In genomic region chr16:734208-734980, GRCh38 we compare ENCODE assay signal across 14 cellular contexts. TPM values are rescaled to one million over a fixed set of nuclear protein-coding genes. Genes with fewer than 3 reads are reported as not detected.
DNase-seq lines count a peak whose midpoint lies in the region; ATAC-seq, FAIRE-seq and TF ChIP-seq lines count a peak whose summit lies in the region.
"Had no signal": no experiment of that assay in that cellular context is flagged by ENCODE, and none has a peak within 500 bp of the region (broad histone marks: within the 10 kb centered on the region; RNA-seq: fewer than 3 reads in every experiment).

No MANE protein-coding gene starts in this region.

- intact Hi-C loops in K562 (cut with micrococcal nuclease), result no loop called here
- intact Hi-C loops in upper lobe of right lung (cut with DNase I), result no loop called here

- peak overlapping the region; percentile 58 for H2BK15ac ChIP-seq in neuronal stem cell (ENCODE audit: low read length)

- H3K79me2 ChIP-seq in K562 (ENCODE audit: control insufficient read depth, insufficient read depth, low read length), result peaks cover 9% of the 10 kb centered on the region

- H4K91ac ChIP-seq in neuronal stem cell (ENCODE audit: low read depth, low read length, poor library complexity), result no peak overlapping the region

- TF ChIP-seq RAD21 in K562 (CRISPR knock-in tag; conservative IDR thresholded peaks at IDR 0.05 in 1 of 2, IDR thresholded peaks at IDR 0.05 in 1 of 2), result no peak

- no peak overlapping the region for H3K14ac ChIP-seq in neuronal stem cell (ENCODE audit: low read length)

- 0 out of 2 replicates have a peak, but pooled peaks cover 2% of the 10 kb centered on the region for H3K27me3 ChIP-seq in H7 (ENCODE audit: control insufficient read depth, insufficient read depth, low read length)
- H3K27me3 ChIP-seq in K562 (ENCODE audit: control insufficient read depth in 2 of 2, insufficient read depth in 2 of 2, low read length in 2 of 2), result no peaks in the 10 kb centered on the region
- H3K27me3 ChIP-seq in neuronal stem cell (ENCODE audit: control insufficient read depth in 3 of 3, insufficient read depth in 3 of 3, low read depth in 1 of 3, low read length in 3 of 3), result no peaks in the 10 kb centered on the region
- H3K27me3 ChIP-seq in upper lobe of right lung, result no peaks in the 10 kb centered on the region
- H3K27me3 ChIP-seq: SJCRH30 had no signal

- H2AFZ ChIP-seq in K562 (ENCODE audit: low read depth, low read length), result no peak overlapping the region
- H2AFZ ChIP-seq in neuronal stem cell (ENCODE audit: low read length), result no peak overlapping the region

- WGBS in K562 (ENCODE audit: insufficient coverage, low coverage, missing lambda C conversion rate), result 90% methylated on average over 36 of the region's 49 CpGs
- WGBS in neuronal stem cell (ENCODE audit: extremely low coverage in 2 of 2, insufficient read length in 2 of 2, insufficient replicate concordance in 1 of 2), 2 donors, result no CpG with 5 or more reads among the region's 49 CpGs

- no peak overlapping the region for H2BK120ac ChIP-seq in neuronal stem cell (ENCODE audit: low read depth, low read length)

- CTCF ChIA-PET in K562 (lab: Yijun Ruan, JAX; ENCODE audit: low intra/inter-chr PET ratio), result no interaction called here
- CTCF ChIA-PET in activated CD8-positive, alpha-beta memory T cell treated with anti-CD3 and anti-CD28 coated beads, Interleukin-2, amount 10 ng/mL, durations not matched to agents 7 days and 5 days (lab: Charles Lee), result interaction anchor here (3.0 to 3.5 kb wide), 2 partner anchors 9 to 22 kb away, joined by 13 to 17 read pairs; partner anchors contain the start of genes CCDC78 and HAGHL

- H3K36me3 ChIP-seq in H7 (replicated peaks; ENCODE audit: control insufficient read depth, insufficient read depth, low read length) (peaks cover 8% of the 10 kb centered on the region), K562 (ENCODE audit: control insufficient read depth, insufficient read depth, low read length) (peaks cover 92% of the 10 kb centered on the region; the same call in 2 of the 3 replicates), neuronal stem cell (replicated peaks in 1 of 2; ENCODE audit: control insufficient read depth in 2 of 2, insufficient read depth in 2 of 2, low read length in 2 of 2) (peaks cover 34 to 65% of the 10 kb centered on the region in 2 donors), upper lobe of right lung (peaks cover 29% of the 10 kb centered on the region)

- no peak for FAIRE-seq in K562 (lab: Jason Lieb, UNC)

- in situ Hi-C loops in K562 (cut with MboI), result no loop called here

- H3K9me3 ChIP-seq in K562 (replicated peaks; ENCODE audit: control insufficient read depth, insufficient read depth, low read depth, low read length) (no peaks in the 10 kb centered on the region), neuronal stem cell (replicated peaks in 1 of 2; ENCODE audit: control insufficient read depth in 2 of 2, insufficient read depth in 1 of 2, low read depth in 1 of 2, low read length in 2 of 2) (no peaks in the 10 kb centered on the region), upper lobe of right lung (no peaks in the 10 kb centered on the region)
- H3K9me3 ChIP-seq: SJCRH30 had no signal

- H3K4ac ChIP-seq in neuronal stem cell (ENCODE audit: low read length), result no peak overlapping the region

- H2BK12ac ChIP-seq in neuronal stem cell (ENCODE audit: low read length), result peak overlapping the region; percentile 73

- H3K79me1 ChIP-seq in neuronal stem cell (ENCODE audit: low read depth, low read length), result peaks cover 8% of the 10 kb centered on the region

- no peak overlapping the region for H3K27ac ChIP-seq in K562 (ENCODE audit: extremely low read depth, low read depth, low read length)
- H3K27ac ChIP-seq in neuronal stem cell (replicated peaks; ENCODE audit: low read length), result no peak overlapping the region
- no peak overlapping the region for H3K27ac ChIP-seq in upper lobe of right lung
- H3K27ac ChIP-seq: SJCRH30 had no signal

- BruUV-seq in K562 (replicated peaks; lab: Mats Ljungman, UMichigan), result no TSS peak

- H3K9me1 ChIP-seq in K562 (ENCODE audit: control insufficient read depth, insufficient read depth, low read length), result peaks cover 6% of the 10 kb centered on the region

- no peak overlapping the region for H3K23ac ChIP-seq in neuronal stem cell (ENCODE audit: low read depth, low read length, poor library complexity)

- peaks cover 10 to 92% of the 10 kb centered on the region in 2 experiments; a peak in 4 of 5 replicates for H3K4me1 ChIP-seq in K562 (replicated peaks in 1 of 2; ENCODE audit: control insufficient read depth in 2 of 2, insufficient read depth in 2 of 2, low read length in 2 of 2)
- H3K4me1 ChIP-seq in neuronal stem cell (ENCODE audit: control insufficient read depth in 2 of 2, insufficient read depth in 1 of 2, low read depth in 1 of 2, low read length in 2 of 2), result no peaks in the 10 kb centered on the region
- peaks cover 2% of the 10 kb centered on the region for H3K4me1 ChIP-seq in upper lobe of right lung
- H3K4me1 ChIP-seq: SJCRH30 had no signal

- no peak for TF ChIP-seq CTCF in K562 (IDR thresholded peaks at IDR 0.05 in 2 of 3, conservative IDR thresholded peaks at IDR 0.05 in 1 of 3; ENCODE audit: insufficient read depth in 2 of 3, low read depth in 1 of 3, low read length in 3 of 3)
- no peak for TF ChIP-seq CTCF in upper lobe of right lung (IDR thresholded peaks at IDR 0.05)

- peaks cover 39% of the 10 kb centered on the region for H3K4me1 Mint-ChIP-seq in activated CD8-positive, alpha-beta memory T cell treated with anti-CD3 and anti-CD28 coated beads, Interleukin-2, amount 10 ng/mL, durations not matched to agents 7 days and 5 days

- POLR2A ChIA-PET in K562 (lab: Yijun Ruan, JAX), result interaction anchor here (0.6 to 1.4 kb wide), 3 partner anchors 21 to 107 kb away, joined by 3 to 4 read pairs (median 3); no protein-coding TSS in a partner anchor

- ATAC-seq in K562 (no peak), upper lobe of right lung (no peak), GM18517 (IDR thresholded peaks at IDR 0.05; ENCODE audit: unreplicated experiment) (no peak)
- no peak for ATAC-seq in activated CD8-positive, alpha-beta memory T cell treated with anti-CD3 and anti-CD28 coated beads, Interleukin-2, amount 10 ng/mL, durations not matched to agents 7 days and 5 days
- ATAC-seq: HCT116 had no signal

- H3K9ac ChIP-seq in K562 (ENCODE audit: insufficient read depth in 1 of 2, low read depth in 2 of 2, low read length in 2 of 2) (peak overlapping the region in 1 of 2 experiments; percentile 89; a peak in 1 of 4 replicates), neuronal stem cell (ENCODE audit: low read depth, low read length, poor library complexity) (no peak overlapping the region)

- H3K27ac Mint-ChIP-seq in activated CD8-positive, alpha-beta memory T cell treated with anti-CD3 and anti-CD28 coated beads, Interleukin-2, amount 10 ng/mL, durations not matched to agents 7 days and 5 days, result no peak overlapping the region

- H2BK5ac ChIP-seq in neuronal stem cell (ENCODE audit: low read length), result no peak overlapping the region

- H4K20me1 ChIP-seq in K562 (replicated peaks; ENCODE audit: control insufficient read depth, insufficient read depth, low read length), result no peaks in the 10 kb centered on the region; the same call in 1 of the 2 replicates

- no peak overlapping the region for H3K18ac ChIP-seq in neuronal stem cell (ENCODE audit: low read length)

- H4K8ac ChIP-seq in neuronal stem cell (ENCODE audit: low read depth, low read length), result no peak overlapping the region

- H3K9me3 Mint-ChIP-seq in activated CD8-positive, alpha-beta memory T cell treated with anti-CD3 and anti-CD28 coated beads, Interleukin-2, amount 10 ng/mL, durations not matched to agents 7 days and 5 days (ENCODE audit: low read depth), result no peaks in the 10 kb centered on the region

- no peak for TF ChIP-seq POLR2A in K562 (conservative IDR thresholded peaks at IDR 0.05)

- H3K36me3 Mint-ChIP-seq in activated CD8-positive, alpha-beta memory T cell treated with anti-CD3 and anti-CD28 coated beads, Interleukin-2, amount 10 ng/mL, durations not matched to agents 7 days and 5 days, result peaks cover 9% of the 10 kb centered on the region

- no peak for TF ChIP-seq EP300 in K562 (IDR thresholded peaks at IDR 0.05; ENCODE audit: low read length)

- H2AK5ac ChIP-seq in neuronal stem cell (ENCODE audit: low read depth, low read length), result no peak overlapping the region

- H3K4me3 ChIP-seq in H7 (ENCODE audit: insufficient read depth, low read depth, low read length) (no peak overlapping the region), K562 (no peak overlapping the region), neuronal stem cell (ENCODE audit: low read length in 2 of 2) (no peak overlapping the region), upper lobe of right lung (no peak overlapping the region)
- H3K4me3 ChIP-seq: SJCRH30 had no signal

- no peak overlapping the region for H3K4me3 Mint-ChIP-seq in activated CD8-positive, alpha-beta memory T cell treated with anti-CD3 and anti-CD28 coated beads, Interleukin-2, amount 10 ng/mL, durations not matched to agents 7 days and 5 days

- no peak overlapping the region for H3K4me2 ChIP-seq in K562 (ENCODE audit: insufficient read depth, low read length)
- H3K4me2 ChIP-seq in neuronal stem cell (ENCODE audit: insufficient read depth, low read length, poor library complexity, severe bottlenecking), result no peak overlapping the region

- peak; percentile 1 for DNase-seq in 8988T
- DNase-seq in H7, result peak; percentile 48
- DNase-seq in K562 (ENCODE audit: extremely low read depth in 1 of 4, low spot score in 3 of 4), result no peak
- no peak for DNase-seq in neuronal stem cell (ENCODE audit: low spot score)
- DNase-seq in upper lobe of right lung, result no peak
- DNase-seq in activated CD8-positive, alpha-beta memory T cell treated with anti-CD3 and anti-CD28 coated beads, Interleukin-2, amount 10 ng/mL, durations not matched to agents 7 days and 5 days, result no peak
- DNase-seq: DND-41, NCI-H187, NCI-H2107, NCI-H2227 treated with DMSO at 0.1 percent for 48 hours, NCI-H510A treated with DMSO at 0.1 percent for 48 hours had no signal

- no peaks in the 10 kb centered on the region for H3K27me3 Mint-ChIP-seq in activated CD8-positive, alpha-beta memory T cell treated with anti-CD3 and anti-CD28 coated beads, Interleukin-2, amount 10 ng/mL, durations not matched to agents 7 days and 5 days

RNA-seq across cellular contexts. Expression of gene CIAO3, which starts 6.4 kb away (rescaled TPM):
- total RNA-seq in H7 (2014; rRNA removed; shearing (Covaris generic)), result 42.6 and 46.1 TPM in 2 replicates
- total RNA-seq in K562 (2011; cell fraction: chromatin; rRNA removed; ENCODE audit: low replicate concordance), result 110 and 324 TPM in 2 replicates
- total RNA-seq in K562 (2011; cell fraction: nucleolus; rRNA removed), result 238 and 279 TPM in 2 replicates
- 145 and 170 TPM in 2 replicates for total RNA-seq in K562 (2011; cell fraction: nucleoplasm; rRNA removed)
- total RNA-seq in K562 (2014; rRNA removed) (35.6 and 48.2 TPM in 2 replicates), K562 (2014; rRNA removed; fragmentation: Illumina TruSeq; extraction: Trizol) (7.3 and 7.9 TPM in 2 replicates), K562 (2015; rRNA removed; fragmentation: Illumina TruSeq; extraction: Trizol) (18.6 and 20.5 TPM in 2 replicates), K562 (2021) (30.7 and 30.9 TPM in 2 replicates), upper lobe of right lung (24.2 TPM)
- polyA plus RNA-seq in K562 (2011; rRNA removed) (18.5 and 30.5 TPM in 2 replicates), K562 (2014; fragmentation: Illumina TruSeq; extraction: Trizol) (17.1 and 18.7 TPM in 2 replicates), K562 (2014; fragmentation: Nextera tagmentation; extraction: Ambion mirVana) (1 to 10 TPM; 2.2 to 2.4 TPM), K562 (2014; rRNA removed) (31.0 and 38.2 TPM in 2 replicates)
- 24.1 and 25.8 TPM in 2 replicates for polyA plus RNA-seq in K562 (2011; cell fraction: cytosol; rRNA removed)
- 101 and 104 TPM in 2 replicates for polyA plus RNA-seq in K562 (2011; cell fraction: nucleus; rRNA removed)
- polyA plus RNA-seq in K562 (2012), result 22.4 and 34.2 TPM in 2 replicates
- 13.5 and 15.4 TPM in 2 replicates for polyA minus RNA-seq in K562 (2011; rRNA and poly(A)+ RNA removed)
- polyA minus RNA-seq in K562 (2011; cell fraction: cytosol; rRNA and poly(A)+ RNA removed), result 9.9 and 14.8 TPM in 2 replicates
- 52.0 and 78.0 TPM in 2 replicates for polyA minus RNA-seq in K562 (2011; cell fraction: nucleus; rRNA and poly(A)+ RNA removed)
- polyA plus RNA-seq in neuronal stem cell (2013, experiment 1 of 2), result 14.9 TPM
- 15.0 TPM for polyA plus RNA-seq in neuronal stem cell (2013, experiment 2 of 2)
- 10 to 100 TPM; 34.8 to 37.0 TPM for total RNA-seq in activated CD8-positive, alpha-beta memory T cell treated with anti-CD3 and anti-CD28 coated beads, Interleukin-2, amount 10 ng/mL, durations not matched to agents 7 days and 5 days

RNA-seq across cellular contexts. Expression of gene HAGHL, which starts 7.5 kb away (rescaled TPM):
- 26.6 and 33.1 TPM in 2 replicates for total RNA-seq in H7 (2014; rRNA removed; shearing (Covaris generic))
- 38.5 and 167 TPM in 2 replicates for total RNA-seq in K562 (2011; cell fraction: chromatin; rRNA removed; ENCODE audit: low replicate concordance)
- total RNA-seq in K562 (2011; cell fraction: nucleolus; rRNA removed), result 219 TPM in 2 replicates
- total RNA-seq in K562 (2011; cell fraction: nucleoplasm; rRNA removed), result 62.9 and 89.5 TPM in 2 replicates
- total RNA-seq in K562 (2014; rRNA removed), result 58.2 and 59.0 TPM in 2 replicates
- 3.2 and 8.2 TPM in 2 replicates for total RNA-seq in K562 (2014; rRNA removed; fragmentation: Illumina TruSeq; extraction: Trizol)
- total RNA-seq in K562 (2015; rRNA removed; fragmentation: Illumina TruSeq; extraction: Trizol), result 20.7 and 22.1 TPM in 2 replicates
- total RNA-seq in K562 (2021), result 71.7 and 83.2 TPM in 2 replicates
- polyA plus RNA-seq in K562 (2011; rRNA removed), result 27.0 and 41.6 TPM in 2 replicates
- 47.2 and 104 TPM in 2 replicates for polyA plus RNA-seq in K562 (2011; cell fraction: cytosol; rRNA removed)
- polyA plus RNA-seq in K562 (2011; cell fraction: nucleus; rRNA removed), result 438 and 737 TPM in 2 replicates
- polyA plus RNA-seq in K562 (2012), result 30.6 and 41.2 TPM in 2 replicates
- polyA plus RNA-seq in K562 (2014; fragmentation: Illumina TruSeq; extraction: Trizol), result 7.2 and 13.6 TPM in 2 replicates
- polyA plus RNA-seq in K562 (2014; fragmentation: Nextera tagmentation; extraction: Ambion mirVana), result under 1 TPM; 0.31 to 0.48 TPM
- 69.8 and 83.4 TPM in 2 replicates for polyA plus RNA-seq in K562 (2014; rRNA removed)
- polyA minus RNA-seq in K562 (2011; rRNA and poly(A)+ RNA removed), result 1.2 and 3.7 TPM in 2 replicates
- polyA minus RNA-seq in K562 (2011; cell fraction: cytosol; rRNA and poly(A)+ RNA removed), result 12.6 and 13.3 TPM in 2 replicates
- 37.4 and 41.3 TPM in 2 replicates for polyA minus RNA-seq in K562 (2011; cell fraction: nucleus; rRNA and poly(A)+ RNA removed)
- 5.3 TPM for polyA plus RNA-seq in neuronal stem cell (2013, experiment 1 of 2)
- 4.6 TPM for polyA plus RNA-seq in neuronal stem cell (2013, experiment 2 of 2)
- 8.9 TPM for total RNA-seq in upper lobe of right lung
- total RNA-seq in activated CD8-positive, alpha-beta memory T cell treated with anti-CD3 and anti-CD28 coated beads, Interleukin-2, amount 10 ng/mL, durations not matched to agents 7 days and 5 days, result 10 to 100 TPM; 13.0 to 14.3 TPM

RNA-seq across cellular contexts. Expression of gene CCDC78, which starts 8.2 kb away (rescaled TPM):
- total RNA-seq in H7 (2014; rRNA removed; shearing (Covaris generic)), result 11.3 and 21.0 TPM in 2 replicates
- 12.8 and 51.1 TPM in 2 replicates for total RNA-seq in K562 (2011; cell fraction: chromatin; rRNA removed; ENCODE audit: low replicate concordance)
- total RNA-seq in K562 (2011; cell fraction: nucleolus; rRNA removed), result 36.0 and 37.1 TPM in 2 replicates
- total RNA-seq in K562 (2011; cell fraction: nucleoplasm; rRNA removed), result 14.0 and 15.0 TPM in 2 replicates
- total RNA-seq in K562 (2014; rRNA removed) (5.7 and 10.6 TPM in 2 replicates), K562 (2014; rRNA removed; fragmentation: Illumina TruSeq; extraction: Trizol) (0.57 and 0.76 TPM in 2 replicates), K562 (2015; rRNA removed; fragmentation: Illumina TruSeq; extraction: Trizol) (2.9 and 3.1 TPM in 2 replicates), K562 (2021) (13.4 and 14.4 TPM in 2 replicates), upper lobe of right lung (0.78 TPM)
- polyA plus RNA-seq in K562 (2011; rRNA removed) (3.0 and 5.9 TPM in 2 replicates), K562 (2014; fragmentation: Illumina TruSeq; extraction: Trizol) (2.6 and 2.8 TPM in 2 replicates), K562 (2014; fragmentation: Nextera tagmentation; extraction: Ambion mirVana) (under 1 TPM; 0.24 to 0.29 TPM), K562 (2014; rRNA removed) (17.7 and 20.6 TPM in 2 replicates)
- polyA plus RNA-seq in K562 (2011; cell fraction: cytosol; rRNA removed), result 2.5 and 5.1 TPM in 2 replicates
- polyA plus RNA-seq in K562 (2011; cell fraction: nucleus; rRNA removed), result 66.9 and 107 TPM in 2 replicates
- 6.2 and 9.5 TPM in 2 replicates for polyA plus RNA-seq in K562 (2012)
- polyA minus RNA-seq in K562 (2011; rRNA and poly(A)+ RNA removed), result 0.39 TPM in 2 replicates
- not detected in 2 replicates for polyA minus RNA-seq in K562 (2011; cell fraction: cytosol; rRNA and poly(A)+ RNA removed)
- 8.8 and 8.9 TPM in 2 replicates for polyA minus RNA-seq in K562 (2011; cell fraction: nucleus; rRNA and poly(A)+ RNA removed)
- 1.7 TPM for polyA plus RNA-seq in neuronal stem cell (2013, experiment 1 of 2)
- 1.4 TPM for polyA plus RNA-seq in neuronal stem cell (2013, experiment 2 of 2)
- 1 to 10 TPM; 2.5 to 2.9 TPM for total RNA-seq in activated CD8-positive, alpha-beta memory T cell treated with anti-CD3 and anti-CD28 coated beads, Interleukin-2, amount 10 ng/mL, durations not matched to agents 7 days and 5 days

RNA-seq across cellular contexts. Expression of gene ANTKMT, which starts 13.4 kb away (rescaled TPM):
- total RNA-seq in H7 (2014; rRNA removed; shearing (Covaris generic)), result 22.6 and 29.8 TPM in 2 replicates
- 7.6 and 54.6 TPM in 2 replicates for total RNA-seq in K562 (2011; cell fraction: chromatin; rRNA removed; ENCODE audit: low replicate concordance)
- 105 and 120 TPM in 2 replicates for total RNA-seq in K562 (2011; cell fraction: nucleolus; rRNA removed)
- 30.9 and 33.4 TPM in 2 replicates for total RNA-seq in K562 (2011; cell fraction: nucleoplasm; rRNA removed)
- total RNA-seq in K562 (2014; rRNA removed) (170 and 221 TPM in 2 replicates), K562 (2014; rRNA removed; fragmentation: Illumina TruSeq; extraction: Trizol) (2.3 and 4.3 TPM in 2 replicates), K562 (2015; rRNA removed; fragmentation: Illumina TruSeq; extraction: Trizol) (39.9 and 47.1 TPM in 2 replicates), K562 (2021) (217 and 240 TPM in 2 replicates), upper lobe of right lung (30.5 TPM)
- polyA plus RNA-seq in K562 (2011; rRNA removed) (19.1 and 26.3 TPM in 2 replicates), K562 (2014; fragmentation: Illumina TruSeq; extraction: Trizol) (2.8 and 9.0 TPM in 2 replicates), K562 (2014; fragmentation: Nextera tagmentation; extraction: Ambion mirVana) (1 to 10 TPM in 1 of 2 experiments, under 1 TPM in 1; 0.58 to 2.1 TPM), K562 (2014; rRNA removed) (158 and 161 TPM in 2 replicates)
- 53.5 and 239 TPM in 2 replicates for polyA plus RNA-seq in K562 (2011; cell fraction: cytosol; rRNA removed)
- 99.3 and 186 TPM in 2 replicates for polyA plus RNA-seq in K562 (2011; cell fraction: nucleus; rRNA removed)
- 31.0 and 45.4 TPM in 2 replicates for polyA plus RNA-seq in K562 (2012)
- 0.42 and 0.48 TPM in 2 replicates for polyA minus RNA-seq in K562 (2011; rRNA and poly(A)+ RNA removed)
- polyA minus RNA-seq in K562 (2011; cell fraction: cytosol; rRNA and poly(A)+ RNA removed), result 17.5 and 22.8 TPM in 2 replicates
- polyA minus RNA-seq in K562 (2011; cell fraction: nucleus; rRNA and poly(A)+ RNA removed), result 37.1 and 45.1 TPM in 2 replicates
- 30.9 TPM for polyA plus RNA-seq in neuronal stem cell (2013, experiment 1 of 2)
- 29.0 TPM for polyA plus RNA-seq in neuronal stem cell (2013, experiment 2 of 2)
- 10 to 100 TPM; 14.8 to 21.1 TPM for total RNA-seq in activated CD8-positive, alpha-beta memory T cell treated with anti-CD3 and anti-CD28 coated beads, Interleukin-2, amount 10 ng/mL, durations not matched to agents 7 days and 5 days

RNA-seq across cellular contexts. Expression of gene METRN, which starts 19.5 kb away (rescaled TPM):
- 49.6 and 64.2 TPM in 2 replicates for total RNA-seq in H7 (2014; rRNA removed; shearing (Covaris generic))
- total RNA-seq in K562 (2011; cell fraction: chromatin; rRNA removed; ENCODE audit: low replicate concordance), result 7.3 and 31.7 TPM in 2 replicates
- total RNA-seq in K562 (2011; cell fraction: nucleolus; rRNA removed), result 28.0 and 30.0 TPM in 2 replicates
- total RNA-seq in K562 (2011; cell fraction: nucleoplasm; rRNA removed), result 19.2 and 20.2 TPM in 2 replicates
- 89.8 and 111 TPM in 2 replicates for total RNA-seq in K562 (2014; rRNA removed)
- total RNA-seq in K562 (2014; rRNA removed; fragmentation: Illumina TruSeq; extraction: Trizol), result 1.0 and 2.0 TPM in 2 replicates
- 17.7 and 23.9 TPM in 2 replicates for total RNA-seq in K562 (2015; rRNA removed; fragmentation: Illumina TruSeq; extraction: Trizol)
- 73.5 and 79.2 TPM in 2 replicates for total RNA-seq in K562 (2021)
- polyA plus RNA-seq in K562 (2011; rRNA removed), result 15.4 and 33.4 TPM in 2 replicates
- polyA plus RNA-seq in K562 (2011; cell fraction: cytosol; rRNA removed), result 34.9 and 189 TPM in 2 replicates
- polyA plus RNA-seq in K562 (2011; cell fraction: nucleus; rRNA removed), result 44.8 and 72.6 TPM in 2 replicates
- 21.7 and 27.0 TPM in 2 replicates for polyA plus RNA-seq in K562 (2012)
- 3.0 and 8.7 TPM in 2 replicates for polyA plus RNA-seq in K562 (2014; fragmentation: Illumina TruSeq; extraction: Trizol)
- polyA plus RNA-seq in K562 (2014; fragmentation: Nextera tagmentation; extraction: Ambion mirVana), result 1 to 10 TPM in 1 of 2 experiments, under 1 TPM in 1; 0.20 to 1.2 TPM
- 73.3 and 90.1 TPM in 2 replicates for polyA plus RNA-seq in K562 (2014; rRNA removed)
- 1.9 and 2.5 TPM in 2 replicates for polyA minus RNA-seq in K562 (2011; rRNA and poly(A)+ RNA removed)
- polyA minus RNA-seq in K562 (2011; cell fraction: cytosol; rRNA and poly(A)+ RNA removed), result 13.1 and 17.0 TPM in 2 replicates
- polyA minus RNA-seq in K562 (2011; cell fraction: nucleus; rRNA and poly(A)+ RNA removed), result 14.6 and 14.7 TPM in 2 replicates
- 105 TPM for polyA plus RNA-seq in neuronal stem cell (2013, experiment 1 of 2)
- 98.3 TPM for polyA plus RNA-seq in neuronal stem cell (2013, experiment 2 of 2)
- total RNA-seq in upper lobe of right lung, result 30.4 TPM
- 10 to 100 TPM in 1 of 2 experiments, 1 to 10 TPM in 1; 9.8 to 14.0 TPM for total RNA-seq in activated CD8-positive, alpha-beta memory T cell treated with anti-CD3 and anti-CD28 coated beads, Interleukin-2, amount 10 ng/mL, durations not matched to agents 7 days and 5 days

Comparison
In these comparisons a context has a peak if more than half of its experiments do, and no peak if none do; other contexts are left out.
1. DNase-seq: peak in 8988T (single experiment) and H7 (single experiment); none in K562 (0 of 4), neuronal stem cell (single experiment), upper lobe of right lung (single experiment) and activated CD8-positive, alpha-beta memory T cell treated with anti-CD3 and anti-CD28 coated beads, Interleukin-2, amount 10 ng/mL, durations not matched to agents 7 days and 5 days (single experiment).